32 cellular contexts compared by ENCODE assay signal in the genomic region with DNA sequence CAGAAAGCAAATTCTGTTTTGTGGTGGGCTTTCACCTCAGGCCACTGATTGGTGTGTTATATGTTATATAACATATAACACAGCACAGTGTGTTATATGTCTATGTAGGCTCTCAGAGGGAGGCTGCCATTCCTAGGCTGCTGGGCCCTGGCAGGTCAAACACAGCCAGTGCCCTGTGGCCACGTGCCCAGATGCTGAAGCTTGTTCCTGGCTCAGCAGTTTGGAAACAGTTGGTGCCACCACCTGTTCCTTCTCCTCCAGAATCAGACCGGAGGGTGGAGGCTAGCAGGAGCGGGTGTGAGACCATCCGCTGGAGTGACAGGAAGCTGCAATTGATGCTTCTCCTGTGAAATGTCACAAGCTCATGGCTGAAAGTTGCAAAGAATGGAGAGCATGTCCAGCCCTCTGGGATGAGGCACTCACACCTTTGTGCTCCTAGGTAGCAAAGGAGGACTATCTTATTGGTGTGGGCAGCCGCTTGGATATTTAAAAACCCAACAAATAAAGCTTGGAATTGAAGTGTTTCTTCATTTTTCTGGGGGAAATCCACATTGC. TPM values are rescaled to one million over a fixed set of nuclear protein-coding genes. Genes with fewer than 3 reads are reported as not detected.
A peak's percentile ranks its signal among the peaks of the same experiment; 100 is the strongest.
DNase-seq lines count a peak whose midpoint lies in the region; ATAC-seq, FAIRE-seq and TF ChIP-seq lines count a peak whose summit lies in the region.
"Had no signal": no experiment of that assay in that cellular context is flagged by ENCODE, and none has a peak within 500 bp of the region (broad histone marks: within the 10 kb centered on the region; RNA-seq: fewer than 3 reads in every experiment).

No MANE protein-coding gene starts in this region.

- DNase-seq in SHP77 (lab: John Stamatoyannopoulos, UW) = peak; percentile 23 to 49
- DNase-seq in SHP77 treated with DMSO at 0.1 percent for 48 hours (lab: John Stamatoyannopoulos, UW) = no peak
- DNase-seq in NCI-H1694 (lab: John Stamatoyannopoulos, UW) = peak; percentile 46
- peak; percentile 70 for DNase-seq in cerebellar cortex (ENCODE audit: low spot score)
- peak; percentile 70 to 85 for DNase-seq in gastrocnemius medialis
- DNase-seq in kidney = no peak
- DNase-seq in DMS153 treated with DMSO at 0.1 percent for 48 hours (lab: John Stamatoyannopoulos, UW; ENCODE audit: unreplicated experiment) = no peak
- DNase-seq in AG08396 (ENCODE audit: low spot score) = no peak
- DNase-seq: activated CD4-positive, alpha-beta T cell treated with anti-CD3 and anti-CD28 coated beads for 4 hours; activated CD8-positive, alpha-beta T cell treated with anti-CD3 and anti-CD28 coated beads, Interleukin-2, amount 10 ng/mL, durations not matched to agents 7 days and 5 days; AML-193; amygdala; CD4-positive, alpha-beta memory T cell; effector CD4-positive, alpha-beta T cell; HCEC 1CT; hippocampal formation; left colon; NCI-H1436; NCI-H510A; pancreas; retina; stimulated activated naive CD4-positive, alpha-beta T cell treated with Interleukin-2 at 50 U/mL for 16 hours; T1000; WERI-Rb-1 had no signal

- in situ Hi-C loops in gastrocnemius medialis (cut with MboI; ENCODE audit: low sequenced_read_pairs in 4 of 4) = no loop called here

- intact Hi-C loops in gastrocnemius medialis (cut with DNase I; ENCODE audit: low total_unique reads) = loop anchor here (5.0 kb wide), 1 partner anchor 66 kb away; the partner anchor contains the start of gene ZNF484
- intact Hi-C loops in kidney (cut with DNase I) = no loop called here

- H3K36me3 ChIP-seq in gastrocnemius medialis (no peaks in the 10 kb centered on the region), kidney (ENCODE audit: control insufficient read depth in 1 of 2, insufficient read depth in 2 of 2, low read length in 2 of 2) (no peaks in the 10 kb centered on the region)
- H3K36me3 ChIP-seq: pancreas, SJSA1, WERI-Rb-1 had no signal

- H3K4me3 ChIP-seq in gastrocnemius medialis = no peak overlapping the region
- H3K4me3 ChIP-seq in kidney (ENCODE audit: low read length in 2 of 2) = no peak overlapping the region
- H3K4me3 ChIP-seq: pancreas, SJSA1, smooth muscle cell had no signal

- no peak for TF ChIP-seq POLR2A in gastrocnemius medialis (IDR thresholded peaks at IDR 0.05)

- H3K27ac ChIP-seq in gastrocnemius medialis (no peak overlapping the region), kidney (ENCODE audit: low read depth in 2 of 2, low read length in 2 of 2) (no peak overlapping the region)
- H3K27ac ChIP-seq: KMS-11, pancreas, SJSA1, WERI-Rb-1 had no signal

- no peak for FAIRE-seq in kidney (lab: Jason Lieb, UNC)
- FAIRE-seq: A204.1, colon, pancreas, urothelium cell line had no signal

- ATAC-seq in gastrocnemius medialis = peak; percentile 92 to 96
- ATAC-seq: activated CD8-positive, alpha-beta T cell treated with anti-CD3 and anti-CD28 coated beads, Interleukin-2, amount 10 ng/mL, durations not matched to agents 7 days and 5 days; activated naive CD4-positive, alpha-beta T cell treated with anti-CD3 and anti-CD28 coated beads, Interleukin-2, amount 50 U/mL, for 72 hours; left colon; Panc1 had no signal

- peaks cover 8 to 10% of the 10 kb centered on the region in 2 donors for H3K4me1 ChIP-seq in gastrocnemius medialis
- peaks cover 0 to 4% of the 10 kb centered on the region in 2 donors for H3K4me1 ChIP-seq in kidney (ENCODE audit: control insufficient read depth in 1 of 2, insufficient read depth in 1 of 2, low read depth in 1 of 2, low read length in 2 of 2)
- H3K4me1 ChIP-seq: SJSA1 had no signal

- H3K9me3 ChIP-seq in gastrocnemius medialis = no peaks in the 10 kb centered on the region
- no peaks in the 10 kb centered on the region for H3K9me3 ChIP-seq in kidney (ENCODE audit: control insufficient read depth in 1 of 2, low read length in 2 of 2)
- H3K9me3 ChIP-seq: pancreas, SJSA1 had no signal

- H3K9ac ChIP-seq in kidney (ENCODE audit: low read length in 2 of 2) = no peak overlapping the region
- H3K9ac ChIP-seq: KMS-11 had no signal

- TF ChIP-seq CTCF in gastrocnemius medialis (IDR thresholded peaks at IDR 0.05 in 4 of 5, conservative IDR thresholded peaks at IDR 0.05 in 1 of 5) (no peak), kidney (IDR thresholded peaks at IDR 0.05; ENCODE audit: borderline replicate concordance, extremely low read depth, insufficient read depth) (no peak)

- peaks cover 0 to 6% (median 0%) of the 10 kb centered on the region in 3 donors for H3K27me3 ChIP-seq in gastrocnemius medialis
- H3K27me3 ChIP-seq: pancreas had no signal

RNA-seq across cellular contexts. Expression of gene FGD3, which starts 4.2 kb away (rescaled TPM):
- total RNA-seq in gastrocnemius medialis = 1 to 10 TPM in 1 of 4 donors, under 1 TPM in 3; 0.92 to 1.3 (median 0.97) TPM
- total RNA-seq in kidney = 12.1 TPM
- polyA plus RNA-seq in kidney (ENCODE audit: insufficient read depth, low read depth, low replicate concordance) = 7.4 TPM
- total RNA-seq: SJSA1 had no signal

Comparison
In these comparisons a context has a peak if more than half of its experiments do, and no peak if none do; other contexts are left out.
1. DNase-seq: peak in SHP77 (2 of 2), NCI-H1694 (single experiment), cerebellar cortex (single experiment) and gastrocnemius medialis (2 of 2); none in SHP77 treated with DMSO at 0.1 percent for 48 hours (single experiment), kidney (single experiment), DMS153 treated with DMSO at 0.1 percent for 48 hours (single experiment) and AG08396 (single experiment).